Comparison of ENCODE assay signal across 1 cellular context in the genomic region with DNA sequence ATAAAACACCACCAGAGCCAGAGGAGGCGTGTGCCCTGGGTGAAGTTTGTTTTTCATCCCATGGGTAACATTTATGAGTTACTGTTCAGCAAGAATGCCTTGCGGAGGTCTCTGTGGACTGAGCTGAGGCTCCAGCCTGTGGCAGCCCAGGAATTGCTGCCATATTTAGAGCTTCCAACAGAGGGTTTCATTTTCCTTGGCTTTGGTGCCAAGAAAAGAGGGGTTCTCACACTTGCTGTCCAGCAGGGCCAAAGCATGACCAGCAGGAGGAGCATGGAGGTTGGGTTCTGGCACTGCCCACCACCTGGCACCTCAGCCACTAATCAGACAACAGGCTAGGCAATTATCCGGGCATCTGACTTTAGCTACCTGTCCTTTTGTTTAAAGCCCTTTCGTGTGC.
TF ChIP-seq lines count a peak whose summit lies in the region.

No MANE protein-coding gene starts in this region.

TF ChIP-seq in K562, 482 proteins besides CTCF, POLR2A, EP300 and RAD21 (continued from another document):
- TF ChIP-seq, protein P1, sequence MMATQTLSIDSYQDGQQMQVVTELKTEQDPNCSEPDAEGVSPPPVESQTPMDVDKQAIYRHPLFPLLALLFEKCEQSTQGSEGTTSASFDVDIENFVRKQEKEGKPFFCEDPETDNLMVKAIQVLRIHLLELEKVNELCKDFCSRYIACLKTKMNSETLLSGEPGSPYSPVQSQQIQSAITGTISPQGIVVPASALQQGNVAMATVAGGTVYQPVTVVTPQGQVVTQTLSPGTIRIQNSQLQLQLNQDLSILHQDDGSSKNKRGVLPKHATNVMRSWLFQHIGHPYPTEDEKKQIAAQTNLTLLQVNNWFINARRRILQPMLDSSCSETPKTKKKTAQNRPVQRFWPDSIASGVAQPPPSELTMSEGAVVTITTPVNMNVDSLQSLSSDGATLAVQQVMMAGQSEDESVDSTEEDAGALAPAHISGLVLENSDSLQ (IDR thresholded peaks at IDR 0.05) = no peak
- TF ChIP-seq HBP1 (CRISPR knock-in tag; IDR thresholded peaks at IDR 0.05) (no peak), ZNF12 (CRISPR knock-in tag; IDR thresholded peaks at IDR 0.05) (no peak)
